14 cellular contexts compared by ENCODE assay signal in genomic region chr2:25690058-25690457, GRCh38. TPM values are rescaled to one million over a fixed set of nuclear protein-coding genes. Genes with fewer than 3 reads are reported as not detected.
A peak's percentile ranks its signal among the peaks of the same experiment; 100 is the strongest.
DNase-seq lines count a peak whose midpoint lies in the region; ATAC-seq, FAIRE-seq and TF ChIP-seq lines count a peak whose summit lies in the region.
"Had no signal": no experiment of that assay in that cellular context is flagged by ENCODE, and none has a peak within 500 bp of the region (broad histone marks: within the 10 kb centered on the region; RNA-seq: fewer than 3 reads in every experiment).

No MANE protein-coding gene starts in this region.

- H3K4me3 ChIP-seq in SJSA1 (no peak overlapping the region), aorta (ENCODE audit: low read length in 2 of 2) (no peak overlapping the region)
- H3K4me3 ChIP-seq: BLaER1 had no signal

- intact Hi-C loops in aorta (cut with DNase I), result no loop called here

- 21 to 27% methylated on average over 1 of the region's 1 CpG for WGBS in aorta, 2 donors

- no peak overlapping the region for H3K27ac ChIP-seq in SJSA1
- no peak overlapping the region for H3K27ac ChIP-seq in aorta (ENCODE audit: low read depth in 1 of 2, low read length in 2 of 2)
- H3K27ac ChIP-seq: BLaER1, epithelial cell of prostate had no signal

- no peaks in the 10 kb centered on the region for H3K9me3 ChIP-seq in SJSA1 (replicated peaks)
- H3K9me3 ChIP-seq in aorta (ENCODE audit: control insufficient read depth, low read length), result no peaks in the 10 kb centered on the region
- H3K9me3 ChIP-seq: BLaER1 had no signal

- no peaks in the 10 kb centered on the region for H3K27me3 ChIP-seq in SJSA1 (replicated peaks)
- no peaks in the 10 kb centered on the region for H3K27me3 ChIP-seq in aorta (ENCODE audit: control insufficient read depth in 1 of 2, insufficient read depth in 2 of 2, low read length in 1 of 2)
- H3K27me3 ChIP-seq: BLaER1 had no signal

- peak; percentile 40 for FAIRE-seq in GM12891 (lab: Jason Lieb, UNC)
- FAIRE-seq: colon had no signal

- TF ChIP-seq POLR2A in GM12891 (IDR thresholded peaks at IDR 0.05; ENCODE audit: low read depth, low read length), result no peak

- peaks cover 5% of the 10 kb centered on the region for H3K4me1 ChIP-seq in SJSA1 (replicated peaks)
- H3K4me1 ChIP-seq in aorta (ENCODE audit: control insufficient read depth in 1 of 2, insufficient read depth in 2 of 2, low read length in 2 of 2), result no peaks in the 10 kb centered on the region
- H3K4me1 ChIP-seq: BLaER1 had no signal

- in situ Hi-C loops in ACHN (cut with HindIII; ENCODE audit: low pct_ligation_motif_present, low pct_unique_long_range_greater_than_20kb, low sequenced_read_pairs), result no loop called here

- ATAC-seq in GM18520 (IDR thresholded peaks at IDR 0.05; ENCODE audit: unreplicated experiment) (no peak), HG03354 (IDR thresholded peaks at IDR 0.05; ENCODE audit: poor library complexity, severe bottlenecking, unreplicated experiment) (no peak), aorta (ENCODE audit: low FRiP score) (no peak)
- ATAC-seq: activated naive CD8-positive, alpha-beta T cell treated with anti-CD3 and anti-CD28 coated beads, Interleukin-2, amount 50 U/mL, for 24 hours had no signal

- no peaks in the 10 kb centered on the region for H3K36me3 ChIP-seq in SJSA1
- H3K36me3 ChIP-seq in aorta (ENCODE audit: control insufficient read depth in 1 of 2, insufficient read depth in 2 of 2, low read length in 1 of 2), result no peaks in the 10 kb centered on the region
- H3K36me3 ChIP-seq: BLaER1 had no signal

- DNase-seq in ACHN, result peak; percentile 21
- DNase-seq in GM12891 (ENCODE audit: insufficient read length, low spot score), result no peak
- peak; percentile 25 to 54 for DNase-seq in SJSA1 (ENCODE audit: low read depth in 1 of 2, low spot score in 2 of 2)
- DNase-seq in iris pigment epithelial cell (ENCODE audit: low read depth), result peak; percentile 8
- DNase-seq in aorta, result no peak
- DNase-seq in stimulated activated naive CD4-positive, alpha-beta T cell (lab: John Stamatoyannopoulos, UW), result no peak
- DNase-seq: activated CD4-positive, CD25-positive, alpha-beta regulatory T cell; activated naive CD8-positive, alpha-beta T cell treated with anti-CD3 and anti-CD28 coated beads, Interleukin-2, amount 50 U/mL, for 24 hours; activated T-cell treated with anti-CD3 and anti-CD28 coated beads, Interleukin-2, amount 50 U/mL, for 1 hour had no signal

TF ChIP-seq in GM12891, 5 proteins besides CTCF, POLR2A, EP300 and RAD21:
- TF ChIP-seq TAF1 (IDR thresholded peaks at IDR 0.05; ENCODE audit: low read depth, low read length) (no peak), POLR2AphosphoS5 (IDR thresholded peaks at IDR 0.05; ENCODE audit: low read depth, low read length) (no peak), POU2F2 (IDR thresholded peaks at IDR 0.05; ENCODE audit: low read depth, low read length) (no peak), PAX5 (IDR thresholded peaks at IDR 0.05; ENCODE audit: insufficient read depth, low read length, severe bottlenecking) (no peak), SPI1 (IDR thresholded peaks at IDR 0.05; ENCODE audit: low read depth, low read length) (no peak)

RNA-seq across cellular contexts. Expression of gene DTNB, which starts 16.7 kb away (rescaled TPM):
- polyA plus RNA-seq in GM12891 (2012; ENCODE audit: low read depth, missing spikeins), result 43.0 TPM
- total RNA-seq in SJSA1 (2014; rRNA removed; shearing (Covaris generic)), result 1.0 and 2.6 TPM in 2 replicates
- 10 to 100 TPM; 16.8 to 33.7 TPM for total RNA-seq in aorta
- 10 to 100 TPM; 14.7 to 17.5 TPM for polyA plus RNA-seq in aorta

Comparison
In these comparisons a context has a peak if more than half of its experiments do, and no peak if none do; other contexts are left out.
1. DNase-seq: peak in ACHN (single experiment), SJSA1 (2 of 2) and iris pigment epithelial cell (single experiment); none in GM12891 (single experiment), aorta (0 of 2) and stimulated activated naive CD4-positive, alpha-beta T cell (0 of 6).